Comparison of ENCODE assay signal across 1 cellular context in genomic region chr4:76772498-76773106, GRCh38.
A peak's percentile ranks its signal among the peaks of the same experiment; 100 is the strongest.
TF ChIP-seq lines count a peak whose summit lies in the region.

No MANE protein-coding gene starts in this region.

TF ChIP-seq in K562, 482 proteins besides CTCF, POLR2A, EP300 and RAD21 (continued from another document and continues in another):
- TF ChIP-seq ZNF592 (IDR thresholded peaks at IDR 0.05) (peak; percentile 47; the same call in 1 of the 2 replicates), MCM5 (IDR thresholded peaks at IDR 0.05; ENCODE audit: low read depth) (no peak), E2F3 (CRISPR knock-in tag; IDR thresholded peaks at IDR 0.05) (no peak), ATF1 (CRISPR knock-in tag; IDR thresholded peaks at IDR 0.05) (no peak), ATF1 (tag; IDR thresholded peaks at IDR 0.05) (peak; percentile 37; the same call in 1 of the 2 replicates), CHCHD3 (CRISPR knock-in tag; IDR thresholded peaks at IDR 0.05) (no peak), HDAC2 (IDR thresholded peaks at IDR 0.05) (peak; percentile 38; the same call in 1 of the 2 replicates), PTTG1 (tag; IDR thresholded peaks at IDR 0.05; ENCODE audit: low read depth) (peak; percentile 34; the same call in 1 of the 2 replicates), SMARCC2 (IDR thresholded peaks at IDR 0.05; ENCODE audit: low read depth) (0 out of 2 replicates have a peak, but pooled peaks have one; percentile 41), TRIM24 (IDR thresholded peaks at IDR 0.05) (peak in 1 of 2 experiments; percentile 71; a peak in 1 of 4 replicates), ZNF384 (IDR thresholded peaks at IDR 0.05; ENCODE audit: low read depth, low read length) (no peak), CBFA2T2 (conservative IDR thresholded peaks at IDR 0.05) (no peak), MNT (conservative IDR thresholded peaks at IDR 0.05) (peak in 1 of 2 experiments; percentile 29; a peak in 1 of 4 replicates), C11orf30 (IDR thresholded peaks at IDR 0.05; ENCODE audit: low read depth) (peak; percentile 100), ZHX1 (conservative IDR thresholded peaks at IDR 0.05; ENCODE audit: low read length) (no peak), ETV5 (CRISPR knock-in tag; IDR thresholded peaks at IDR 0.05; ENCODE audit: low read depth) (no peak), ATF7 (IDR thresholded peaks at IDR 0.05) (no peak), SP1 (CRISPR knock-in tag; IDR thresholded peaks at IDR 0.05) (no peak), SRSF7 (optimal IDR thresholded peaks at IDR 0.05; ENCODE audit: low read depth, low read length) (no peak), HDGF (IDR thresholded peaks at IDR 0.05) (no peak), NKRF (IDR thresholded peaks at IDR 0.05; ENCODE audit: borderline replicate concordance) (no peak), FOXJ3 (CRISPR knock-in tag; IDR thresholded peaks at IDR 0.05) (no peak), ATF3 (IDR thresholded peaks at IDR 0.05) (peak; percentile 34; the same call in 1 of the 2 replicates), ATF3 (CRISPR knock-in tag; conservative IDR thresholded peaks at IDR 0.05) (no peak), CXXC5 (CRISPR knock-in tag; IDR thresholded peaks at IDR 0.05) (no peak), ZNF41 (CRISPR knock-in tag; conservative IDR thresholded peaks at IDR 0.05) (no peak), ZNF431 (CRISPR knock-in tag; IDR thresholded peaks at IDR 0.05) (no peak), RCOR1 (IDR thresholded peaks at IDR 0.05; ENCODE audit: borderline replicate concordance in 1 of 2, low read depth in 2 of 2, low read length in 2 of 2) (peak in 1 of 2 experiments; percentile 66; a peak in 1 of 4 replicates), SIN3B (IDR thresholded peaks at IDR 0.05; ENCODE audit: low read depth) (no peak), MGA (IDR thresholded peaks at IDR 0.05) (peak; percentile 17; the same call in 1 of the 2 replicates), BACH1 (tag; IDR thresholded peaks at IDR 0.05) (peak; percentile 99), PTBP1 (IDR thresholded peaks at IDR 0.05; ENCODE audit: low read depth, low read length) (no peak), CTBP1 (IDR thresholded peaks at IDR 0.05; ENCODE audit: borderline replicate concordance) (peak; percentile 66; the same call in 1 of the 2 replicates), EWSR1 (IDR thresholded peaks at IDR 0.05; ENCODE audit: borderline replicate concordance, low read depth, partially characterized antibody) (no peak), GABPA (tag; conservative IDR thresholded peaks at IDR 0.05; ENCODE audit: low read depth) (no peak), MAFG (tag; conservative IDR thresholded peaks at IDR 0.05) (peak; percentile 100), MAZ (CRISPR knock-in tag; conservative IDR thresholded peaks at IDR 0.05 in 1 of 2, IDR thresholded peaks at IDR 0.05 in 1 of 2) (no peak), OTX1 (CRISPR knock-in tag; IDR thresholded peaks at IDR 0.05) (peak; percentile 56; the same call in 1 of the 2 replicates), ZNF316 (IDR thresholded peaks at IDR 0.05) (peak; percentile 100), FOSL1 (tag; conservative IDR thresholded peaks at IDR 0.05) (peak; percentile 70), HNRNPK (IDR thresholded peaks at IDR 0.05; ENCODE audit: low read depth, low read length, poor library complexity, severe bottlenecking) (no peak)
